Comparison of ENCODE assay signal across 2 cellular contexts in genomic region chr3:151483961-151484360, GRCh38.
TF ChIP-seq lines count a peak whose summit lies in the region.

No MANE protein-coding gene starts in this region.

TF ChIP-seq in HepG2, 621 proteins besides CTCF, POLR2A, EP300 and RAD21 (continued from another document):
- TF ChIP-seq TRIM22 (IDR thresholded peaks at IDR 0.05): no peak

TF ChIP-seq in WTC11, 78 proteins besides CTCF, POLR2A, EP300 and RAD21 (continued from another document):
- TF ChIP-seq MLX (CRISPR knock-in tag; IDR thresholded peaks at IDR 0.05) (no peak), NFATC4 (CRISPR knock-in tag; IDR thresholded peaks at IDR 0.05) (no peak), ZNF138 (CRISPR knock-in tag; conservative IDR thresholded peaks at IDR 0.05) (no peak)
